ENCODE assay signal across 11 cellular contexts in genomic region chr2:160368988-160369935, GRCh38.
DNase-seq lines count a peak whose midpoint lies in the region; ATAC-seq, FAIRE-seq and TF ChIP-seq lines count a peak whose summit lies in the region.
"Had no signal": no experiment of that assay in that cellular context is flagged by ENCODE, and none has a peak within 500 bp of the region (broad histone marks: within the 10 kb centered on the region; RNA-seq: fewer than 3 reads in every experiment).

No MANE protein-coding gene starts in this region.

- H3K4ac ChIP-seq in mesenchymal stem cell (ENCODE audit: low read depth in 1 of 2, low read length in 2 of 2), result no peak overlapping the region

- peak overlapping the region; percentile 82 for H2AK5ac ChIP-seq in mesenchymal stem cell (ENCODE audit: low read length, severe bottlenecking)

- H3K4me2 ChIP-seq in mesenchymal stem cell (ENCODE audit: low read length, poor library complexity, severe bottlenecking), result no peak overlapping the region

- WGBS in mesenchymal stem cell, result 96% methylated on average over 5 of the region's 7 CpGs

- ATAC-seq in activated naive CD4-positive, alpha-beta T cell treated with anti-CD3 and anti-CD28 coated beads, Interleukin-2, amount 50 U/mL, for 72 hours, result no peak
- ATAC-seq in thoracic aorta (ENCODE audit: insufficient number of reproducible peaks, low FRiP score, low read depth) (peak; percentile 23), GM18870 (IDR thresholded peaks at IDR 0.05; ENCODE audit: unreplicated experiment) (no peak)

- H4K91ac ChIP-seq in mesenchymal stem cell (ENCODE audit: low read length), result no peak overlapping the region

- H2BK15ac ChIP-seq in mesenchymal stem cell (ENCODE audit: low read depth, poor library complexity, severe bottlenecking), result no peak overlapping the region

- no peak overlapping the region for H4K8ac ChIP-seq in mesenchymal stem cell (ENCODE audit: low read length)

- no peak overlapping the region for H2BK120ac ChIP-seq in mesenchymal stem cell (ENCODE audit: low read depth, low read length)

- H3K4me1 ChIP-seq in mesenchymal stem cell (ENCODE audit: control insufficient read depth, insufficient read depth, low read depth, low read length) (peaks cover 27% of the 10 kb centered on the region), thoracic aorta (ENCODE audit: control insufficient read depth in 1 of 2, low read depth in 2 of 2) (peaks cover 62 to 98% of the 10 kb centered on the region in 2 donors)

- H3K4me3 ChIP-seq in mesenchymal stem cell (ENCODE audit: insufficient read depth in 1 of 2, low read depth in 1 of 2, low read length in 2 of 2) (peak overlapping the region in 1 of 2 experiments; percentile 6), thoracic aorta (no peak overlapping the region)

- H3K23ac ChIP-seq in mesenchymal stem cell (ENCODE audit: low read length in 2 of 2), result no peak overlapping the region

- H3K27ac ChIP-seq in mesenchymal stem cell (ENCODE audit: low read length, poor library complexity, severe bottlenecking) (peak overlapping the region; percentile 80), thoracic aorta (no peak overlapping the region)

- DNase-seq in activated naive CD4-positive, alpha-beta T cell treated with anti-CD3 and anti-CD28 coated beads, Interleukin-2, amount 50 U/mL, for 72 hours (ENCODE audit: low spot score in 2 of 2), result no peak
- DNase-seq in activated naive CD4-positive, alpha-beta T cell treated with Interleukin-2 at 50 U/mL for 16 hours, result no peak
- no peak for DNase-seq in chondrocyte (ENCODE audit: low spot score)
- no peak for DNase-seq in mesenchymal stem cell
- no peak for DNase-seq in thoracic aorta (ENCODE audit: low spot score)
- no peak for DNase-seq in HTR-8/SVneo (ENCODE audit: insufficient read length, low spot score)
- DNase-seq in NOMO-1 (lab: John Stamatoyannopoulos, UW; ENCODE audit: unreplicated experiment in 2 of 2), result no peak
- DNase-seq: activated naive CD4-positive, alpha-beta T cell treated with anti-CD3 and anti-CD28 coated beads, Interleukin-2, amount 10 ng/mL, durations not matched to agents 7 days and 5 days; NCI-H1105; stimulated activated CD4-positive, alpha-beta T cell treated with anti-CD3 and anti-CD28 coated beads, Interleukin-4, amount 100 ng/mL, for 24 hours had no signal

- H3K4me1 Mint-ChIP-seq in chondrocyte (ENCODE audit: low read depth), result peaks cover 96% of the 10 kb centered on the region

- no peak overlapping the region for H3K14ac ChIP-seq in mesenchymal stem cell (ENCODE audit: low read length in 2 of 2)

- H3K4me3 Mint-ChIP-seq in chondrocyte (ENCODE audit: unreplicated experiment), result no peak overlapping the region
- H3K4me3 Mint-ChIP-seq: activated naive CD4-positive, alpha-beta T cell treated with anti-CD3 and anti-CD28 coated beads, Interleukin-2, amount 10 ng/mL, durations not matched to agents 7 days and 5 days had no signal

- H3K18ac ChIP-seq in mesenchymal stem cell (ENCODE audit: low read depth in 1 of 2, low read length in 2 of 2), result peak overlapping the region; percentile 21 to 80

- no peaks in the 10 kb centered on the region for H3K9me3 Mint-ChIP-seq in activated naive CD4-positive, alpha-beta T cell treated with anti-CD3 and anti-CD28 coated beads, Interleukin-2, amount 50 U/mL, for 72 hours
- no peaks in the 10 kb centered on the region for H3K9me3 Mint-ChIP-seq in chondrocyte (ENCODE audit: low read depth)
- H3K9me3 Mint-ChIP-seq: activated naive CD4-positive, alpha-beta T cell treated with anti-CD3 and anti-CD28 coated beads, Interleukin-2, amount 10 ng/mL, durations not matched to agents 7 days and 5 days had no signal

- H3K36me3 ChIP-seq in mesenchymal stem cell (ENCODE audit: control insufficient read depth in 1 of 2, insufficient read depth in 2 of 2, low read depth in 1 of 2, low read length in 2 of 2), result peaks cover 7 to 28% of the 10 kb centered on the region in 2 experiments
- H3K36me3 ChIP-seq in thoracic aorta, result no peaks in the 10 kb centered on the region

- no peak for TF ChIP-seq CTCF in chondrocyte (IDR thresholded peaks at IDR 0.05)
- TF ChIP-seq CTCF in thoracic aorta (IDR thresholded peaks at IDR 0.05), result no peak

- peak overlapping the region; percentile 54 to 78 for H3K27ac Mint-ChIP-seq in activated naive CD4-positive, alpha-beta T cell treated with anti-CD3 and anti-CD28 coated beads, Interleukin-2, amount 50 U/mL, for 72 hours
- peak overlapping the region; percentile 79 for H3K27ac Mint-ChIP-seq in chondrocyte (ENCODE audit: unreplicated experiment)
- H3K27ac Mint-ChIP-seq: activated naive CD4-positive, alpha-beta T cell treated with anti-CD3 and anti-CD28 coated beads, Interleukin-2, amount 10 ng/mL, durations not matched to agents 7 days and 5 days had no signal

- no peak for FAIRE-seq in HTR-8/SVneo (lab: Jason Lieb, UNC)

- peaks cover 10 to 15% of the 10 kb centered on the region in 2 donors for H3K36me3 Mint-ChIP-seq in activated naive CD4-positive, alpha-beta T cell treated with anti-CD3 and anti-CD28 coated beads, Interleukin-2, amount 50 U/mL, for 72 hours
- H3K36me3 Mint-ChIP-seq in chondrocyte (ENCODE audit: low read depth), result peaks cover 5% of the 10 kb centered on the region

- no peak overlapping the region for H2AFZ ChIP-seq in mesenchymal stem cell (ENCODE audit: low read depth, low read length)

- peak overlapping the region in 1 of 2 experiments; percentile 38 for H2BK12ac ChIP-seq in mesenchymal stem cell (ENCODE audit: low read length in 2 of 2)

- no peaks in the 10 kb centered on the region for H3K27me3 Mint-ChIP-seq in chondrocyte (ENCODE audit: low read depth)
- H3K27me3 Mint-ChIP-seq: activated naive CD4-positive, alpha-beta T cell treated with anti-CD3 and anti-CD28 coated beads, Interleukin-2, amount 10 ng/mL, durations not matched to agents 7 days and 5 days had no signal

- H3K27me3 ChIP-seq in mesenchymal stem cell (ENCODE audit: control insufficient read depth in 1 of 2, insufficient read depth in 1 of 2, low read length in 2 of 2) (no peaks in the 10 kb centered on the region), thoracic aorta (replicated peaks; ENCODE audit: insufficient read depth) (no peaks in the 10 kb centered on the region)

- H3K9me3 ChIP-seq in mesenchymal stem cell (ENCODE audit: control insufficient read depth, low read length) (no peaks in the 10 kb centered on the region), thoracic aorta (no peaks in the 10 kb centered on the region)

- H3K79me1 ChIP-seq in mesenchymal stem cell (replicated peaks; ENCODE audit: low read length, poor library complexity, severe bottlenecking), result peaks cover under 1% of the 10 kb centered on the region

- H2BK5ac ChIP-seq in mesenchymal stem cell (ENCODE audit: low read depth, low read length, poor library complexity, severe bottlenecking), result no peak overlapping the region

- peak overlapping the region; percentile 2 for H3K9ac ChIP-seq in mesenchymal stem cell (ENCODE audit: low read length)
